8 cellular contexts compared by ENCODE assay signal in genomic region chr2:201072201-201072530, GRCh38. TPM values are rescaled to one million over a fixed set of nuclear protein-coding genes. Genes with fewer than 3 reads are reported as not detected.
DNase-seq lines count a peak whose midpoint lies in the region; ATAC-seq, FAIRE-seq and TF ChIP-seq lines count a peak whose summit lies in the region.

No MANE protein-coding gene starts in this region.

- H3K4me3 Mint-ChIP-seq in mesothelial cell of epicardium: peak overlapping the region; percentile 90

- peaks cover 31% of the 10 kb centered on the region for H3K4me1 Mint-ChIP-seq in mesothelial cell of epicardium

- peak; percentile 8 for ATAC-seq in HG03342 (IDR thresholded peaks at IDR 0.05; ENCODE audit: unreplicated experiment)
- no peak for ATAC-seq in K562
- no peak for ATAC-seq in HG03442 (IDR thresholded peaks at IDR 0.05; ENCODE audit: unreplicated experiment)

- H3K27me3 ChIP-seq in GM06990 (replicated peaks; ENCODE audit: control insufficient read depth, insufficient read depth, low read length) (no peaks in the 10 kb centered on the region), K562 (ENCODE audit: control insufficient read depth in 2 of 2, insufficient read depth in 2 of 2, low read length in 2 of 2) (no peaks in the 10 kb centered on the region)

- in situ Hi-C loops in K562 (cut with MboI): loop anchor here (10.0 kb wide), 1 partner anchor 167 kb away; no protein-coding TSS in a partner anchor

- POLR2A ChIA-PET in K562 (lab: Yijun Ruan, JAX): interaction anchor here (0.9 kb wide), 1 partner anchor 50 kb away, joined by 4 read pairs; no protein-coding TSS in a partner anchor

- TSS peak; percentile 85 for BruUV-seq in K562 (replicated peaks; lab: Mats Ljungman, UMichigan)

- TF ChIP-seq RAD21 in K562 (CRISPR knock-in tag; conservative IDR thresholded peaks at IDR 0.05 in 1 of 2, IDR thresholded peaks at IDR 0.05 in 1 of 2): no peak

- CTCF ChIA-PET in K562 (lab: Yijun Ruan, JAX; ENCODE audit: low intra/inter-chr PET ratio): no interaction called here

- WGBS in K562 (ENCODE audit: insufficient coverage, low coverage, missing lambda C conversion rate): 4% methylated on average over 4 of the region's 5 CpGs

- H3K9me1 ChIP-seq in K562 (ENCODE audit: control insufficient read depth, insufficient read depth, low read length): peaks cover 3% of the 10 kb centered on the region

- FAIRE-seq in K562 (lab: Jason Lieb, UNC): no peak

- H3K27ac ChIP-seq in K562 (ENCODE audit: extremely low read depth, low read depth, low read length): peak overlapping the region; percentile 99

- peaks cover 83% of the 10 kb centered on the region for H3K79me2 ChIP-seq in K562 (ENCODE audit: control insufficient read depth, insufficient read depth, low read length)

- no peaks in the 10 kb centered on the region for H3K27me3 Mint-ChIP-seq in mesothelial cell of epicardium (ENCODE audit: low read depth)

- peak overlapping the region; percentile 99 for H2AFZ ChIP-seq in K562 (ENCODE audit: low read depth, low read length)

- DNase-seq in GM06990 (ENCODE audit: extremely low read depth, insufficient read length) (no peak), K562 (ENCODE audit: extremely low read depth in 1 of 4, low spot score in 3 of 4) (no peak), mesothelial cell of epicardium (ENCODE audit: low spot score in 2 of 2, unreplicated experiment in 2 of 2) (no peak), NCI-H524 (lab: John Stamatoyannopoulos, UW) (no peak), AML-193 (lab: John Stamatoyannopoulos, UW) (no peak), DMS79 (lab: John Stamatoyannopoulos, UW) (no peak)

- H3K4me3 ChIP-seq in GM06990 (replicated peaks; ENCODE audit: low read depth, low read length) (peak overlapping the region; percentile 95), K562 (peak overlapping the region; percentile 83)

- no peak for TF ChIP-seq CTCF in GM06990 (IDR thresholded peaks at IDR 0.05; ENCODE audit: insufficient read depth, low read length, poor library complexity, severe bottlenecking)
- no peak for TF ChIP-seq CTCF in K562 (IDR thresholded peaks at IDR 0.05 in 2 of 3, conservative IDR thresholded peaks at IDR 0.05 in 1 of 3; ENCODE audit: insufficient read depth in 2 of 3, low read depth in 1 of 3, low read length in 3 of 3)
- TF ChIP-seq CTCF in mesothelial cell of epicardium (IDR thresholded peaks at IDR 0.05; ENCODE audit: unreplicated experiment): no peak

- no peak for TF ChIP-seq EP300 in K562 (IDR thresholded peaks at IDR 0.05; ENCODE audit: low read length)

- no peaks in the 10 kb centered on the region; the same call in 1 of the 2 replicates for H4K20me1 ChIP-seq in K562 (replicated peaks; ENCODE audit: control insufficient read depth, insufficient read depth, low read length)

- TF ChIP-seq POLR2A in K562 (conservative IDR thresholded peaks at IDR 0.05): no peak

- H3K4me2 ChIP-seq in K562 (ENCODE audit: insufficient read depth, low read length): peak overlapping the region; percentile 91

- intact Hi-C loops in K562 (cut with micrococcal nuclease): loop anchor here (1.0 to 5.0 kb wide), 2 partner anchors 86 to 160 kb away; no protein-coding TSS in a partner anchor

- no peaks in the 10 kb centered on the region for H3K9me3 Mint-ChIP-seq in mesothelial cell of epicardium

- no peaks in the 10 kb centered on the region for H3K36me3 Mint-ChIP-seq in mesothelial cell of epicardium

- H3K27ac Mint-ChIP-seq in mesothelial cell of epicardium: peak overlapping the region; percentile 95

- peak overlapping the region; percentile 91 to 92 for H3K9ac ChIP-seq in K562 (ENCODE audit: insufficient read depth in 1 of 2, low read depth in 2 of 2, low read length in 2 of 2)

- no peaks in the 10 kb centered on the region for H3K9me3 ChIP-seq in K562 (replicated peaks; ENCODE audit: control insufficient read depth, insufficient read depth, low read depth, low read length)

- H3K36me3 ChIP-seq in GM06990 (ENCODE audit: control insufficient read depth, insufficient read depth, low read length): no peaks in the 10 kb centered on the region
- H3K36me3 ChIP-seq in K562 (ENCODE audit: control insufficient read depth, insufficient read depth, low read length): peaks cover 9% of the 10 kb centered on the region; the same call in 1 of the 3 replicates

- peaks cover 4% of the 10 kb centered on the region in 2 experiments; a peak in 3 of 5 replicates for H3K4me1 ChIP-seq in K562 (replicated peaks in 1 of 2; ENCODE audit: control insufficient read depth in 2 of 2, insufficient read depth in 2 of 2, low read length in 2 of 2)

TF ChIP-seq in K562, 482 proteins besides CTCF, POLR2A, EP300 and RAD21:
- TF ChIP-seq HES1 (IDR thresholded peaks at IDR 0.05; ENCODE audit: low read depth) (0 out of 2 replicates have a peak, but pooled peaks have one; percentile 6), GTF2E2 (tag; IDR thresholded peaks at IDR 0.05) (0 out of 2 replicates have a peak, but pooled peaks have one; percentile 23), NR4A1 (CRISPR knock-in tag; IDR thresholded peaks at IDR 0.05) (no peak), NR4A1 (tag; IDR thresholded peaks at IDR 0.05) (no peak)

RNA-seq across cellular contexts. Expression of gene NDUFB3, which starts 0.4 kb away (rescaled TPM):
- total RNA-seq in K562 (2011; cell fraction: chromatin; rRNA removed; ENCODE audit: low replicate concordance): 4.1 and 9.5 TPM in 2 replicates
- total RNA-seq in K562 (2011; cell fraction: nucleolus; rRNA removed): 6.4 and 7.8 TPM in 2 replicates
- 11.7 and 11.8 TPM in 2 replicates for total RNA-seq in K562 (2011; cell fraction: nucleoplasm; rRNA removed)
- total RNA-seq in K562 (2014; rRNA removed) (116 and 156 TPM in 2 replicates), K562 (2014; rRNA removed; fragmentation: Illumina TruSeq; extraction: Trizol) (202 and 209 TPM in 2 replicates), K562 (2015; rRNA removed; fragmentation: Illumina TruSeq; extraction: Trizol) (138 and 152 TPM in 2 replicates), K562 (2021) (127 and 142 TPM in 2 replicates), mesothelial cell of epicardium (50.7 to 55.4 TPM (median 53.3 TPM) in 3 replicates)
- polyA plus RNA-seq in K562 (2011; rRNA removed) (121 and 152 TPM in 2 replicates), K562 (2014; fragmentation: Illumina TruSeq; extraction: Trizol) (126 and 130 TPM in 2 replicates), K562 (2014; fragmentation: Nextera tagmentation; extraction: Ambion mirVana) (100 to 1,000 TPM; 679 to 786 TPM), K562 (2014; rRNA removed) (230 and 235 TPM in 2 replicates)
- 21.4 and 72.0 TPM in 2 replicates for polyA plus RNA-seq in K562 (2011; cell fraction: cytosol; rRNA removed)
- 13.2 and 33.7 TPM in 2 replicates for polyA plus RNA-seq in K562 (2011; cell fraction: nucleus; rRNA removed)
- polyA plus RNA-seq in K562 (2012): 97.7 and 221 TPM in 2 replicates
- 53.1 and 53.6 TPM in 2 replicates for polyA minus RNA-seq in K562 (2011; rRNA and poly(A)+ RNA removed)
- 14.2 and 17.0 TPM in 2 replicates for polyA minus RNA-seq in K562 (2011; cell fraction: cytosol; rRNA and poly(A)+ RNA removed)
- polyA minus RNA-seq in K562 (2011; cell fraction: nucleus; rRNA and poly(A)+ RNA removed): 4.7 and 12.2 TPM in 2 replicates

RNA-seq across cellular contexts. Expression of gene HYCC2, which starts 0.7 kb away (rescaled TPM):
- 36.2 and 109 TPM in 2 replicates for total RNA-seq in K562 (2011; cell fraction: chromatin; rRNA removed; ENCODE audit: low replicate concordance)
- 18.8 and 22.1 TPM in 2 replicates for total RNA-seq in K562 (2011; cell fraction: nucleolus; rRNA removed)
- total RNA-seq in K562 (2011; cell fraction: nucleoplasm; rRNA removed): 55.3 and 96.3 TPM in 2 replicates
- total RNA-seq in K562 (2014; rRNA removed): 5.4 TPM in 2 replicates
- total RNA-seq in K562 (2014; rRNA removed; fragmentation: Illumina TruSeq; extraction: Trizol): 15.6 and 16.9 TPM in 2 replicates
- 11.1 and 12.8 TPM in 2 replicates for total RNA-seq in K562 (2015; rRNA removed; fragmentation: Illumina TruSeq; extraction: Trizol)
- total RNA-seq in K562 (2021): 18.9 and 20.0 TPM in 2 replicates
- polyA plus RNA-seq in K562 (2011; rRNA removed): 12.2 and 14.9 TPM in 2 replicates
- polyA plus RNA-seq in K562 (2011; cell fraction: cytosol; rRNA removed): 2.4 and 4.6 TPM in 2 replicates
- polyA plus RNA-seq in K562 (2011; cell fraction: nucleus; rRNA removed): 12.1 and 15.4 TPM in 2 replicates
- 3.8 TPM in 2 replicates for polyA plus RNA-seq in K562 (2012)
- polyA plus RNA-seq in K562 (2014; fragmentation: Illumina TruSeq; extraction: Trizol): 6.3 and 8.5 TPM in 2 replicates
- polyA plus RNA-seq in K562 (2014; fragmentation: Nextera tagmentation; extraction: Ambion mirVana): 1 to 10 TPM; 7.5 to 9.8 TPM
- 5.2 and 5.5 TPM in 2 replicates for polyA plus RNA-seq in K562 (2014; rRNA removed)
- polyA minus RNA-seq in K562 (2011; rRNA and poly(A)+ RNA removed): 33.9 and 39.3 TPM in 2 replicates
- 8.9 and 12.0 TPM in 2 replicates for polyA minus RNA-seq in K562 (2011; cell fraction: cytosol; rRNA and poly(A)+ RNA removed)
- 23.7 and 39.7 TPM in 2 replicates for polyA minus RNA-seq in K562 (2011; cell fraction: nucleus; rRNA and poly(A)+ RNA removed)
- 18.9 to 20.3 TPM (median 19.1 TPM) in 3 replicates for total RNA-seq in mesothelial cell of epicardium

RNA-seq across cellular contexts. Expression of gene CFLAR, which starts 43.8 kb away (rescaled TPM):
- total RNA-seq in K562 (2011; cell fraction: chromatin; rRNA removed; ENCODE audit: low replicate concordance): 362 and 472 TPM in 2 replicates
- total RNA-seq in K562 (2011; cell fraction: nucleolus; rRNA removed): 167 and 172 TPM in 2 replicates
- 230 and 255 TPM in 2 replicates for total RNA-seq in K562 (2011; cell fraction: nucleoplasm; rRNA removed)
- 46.0 and 48.6 TPM in 2 replicates for total RNA-seq in K562 (2014; rRNA removed)
- total RNA-seq in K562 (2014; rRNA removed; fragmentation: Illumina TruSeq; extraction: Trizol): 73.6 and 95.3 TPM in 2 replicates
- total RNA-seq in K562 (2015; rRNA removed; fragmentation: Illumina TruSeq; extraction: Trizol): 32.9 and 39.4 TPM in 2 replicates
- 66.4 and 78.4 TPM in 2 replicates for total RNA-seq in K562 (2021)
- polyA plus RNA-seq in K562 (2011; rRNA removed): 55.5 and 102 TPM in 2 replicates
- polyA plus RNA-seq in K562 (2011; cell fraction: cytosol; rRNA removed): 42.6 and 44.2 TPM in 2 replicates
- 65.0 and 100 TPM in 2 replicates for polyA plus RNA-seq in K562 (2011; cell fraction: nucleus; rRNA removed)
- polyA plus RNA-seq in K562 (2012): 48.8 and 58.4 TPM in 2 replicates
- polyA plus RNA-seq in K562 (2014; fragmentation: Illumina TruSeq; extraction: Trizol): 54.0 and 55.1 TPM in 2 replicates
- 10 to 100 TPM; 27.5 to 30.3 TPM for polyA plus RNA-seq in K562 (2014; fragmentation: Nextera tagmentation; extraction: Ambion mirVana)
- 45.6 and 55.9 TPM in 2 replicates for polyA plus RNA-seq in K562 (2014; rRNA removed)
- 142 and 164 TPM in 2 replicates for polyA minus RNA-seq in K562 (2011; rRNA and poly(A)+ RNA removed)
- polyA minus RNA-seq in K562 (2011; cell fraction: cytosol; rRNA and poly(A)+ RNA removed): 41.0 and 53.7 TPM in 2 replicates
- 135 and 142 TPM in 2 replicates for polyA minus RNA-seq in K562 (2011; cell fraction: nucleus; rRNA and poly(A)+ RNA removed)
- 37.0 to 43.9 TPM (median 40.8 TPM) in 3 replicates for total RNA-seq in mesothelial cell of epicardium
